Comparison of ENCODE assay signal across 25 cellular contexts in genomic region chr2:15907461-15908324, GRCh38. TPM values are rescaled to one million over a fixed set of nuclear protein-coding genes. Genes with fewer than 3 reads are reported as not detected.
"Had no signal": no experiment of that assay in that cellular context is flagged by ENCODE, and none has a peak within 500 bp of the region (broad histone marks: within the 10 kb centered on the region; RNA-seq: fewer than 3 reads in every experiment).

No MANE protein-coding gene starts in this region.

- H3K4me1 ChIP-seq: neural progenitor cell, parathyroid adenoma, right lobe of liver had no signal

- H2AFZ ChIP-seq: neural progenitor cell, parathyroid adenoma had no signal

- H3K27me3 ChIP-seq: neural progenitor cell, ovary, right lobe of liver, sigmoid colon, stomach, thyroid gland, tibial nerve, upper lobe of left lung, vagina had no signal

- H3K9ac ChIP-seq: neural progenitor cell, parathyroid adenoma had no signal

- H3K9me3 ChIP-seq: ovary, psoas muscle, right lobe of liver, sigmoid colon, stomach, thoracic aorta, thyroid gland, tibial nerve, upper lobe of left lung, vagina had no signal

- H3K4me3 ChIP-seq: neural progenitor cell, ovary, psoas muscle, right lobe of liver, sigmoid colon, stomach, thoracic aorta, thyroid gland, tibial nerve, upper lobe of left lung, vagina had no signal

- H3K36me3 ChIP-seq: neural progenitor cell, ovary, right lobe of liver, sigmoid colon, stomach, thoracic aorta, thyroid gland, tibial nerve, upper lobe of left lung, vagina had no signal

- DNase-seq: occipital lobe; ovary; posterior cingulate gyrus; psoas muscle; right cardiac atrium; right lobe of liver; sigmoid colon; small intestine; stimulated activated CD4-positive, alpha-beta T cell treated with anti-CD3 and anti-CD28 coated beads, Interleukin-15, amount 100 ng/mL, for 24 hours; stimulated activated CD4-positive, alpha-beta T cell treated with anti-CD3 and anti-CD28 coated beads, Interleukin-2, amount 100 ng/mL, for 24 hours; stimulated activated CD4-positive, alpha-beta T cell treated with anti-CD3 and anti-CD28 coated beads, Interleukin-2, amount 100 ng/mL, for 48 hours; stimulated activated CD4-positive, alpha-beta T cell treated with anti-CD3 and anti-CD28 coated beads, Interleukin-4, amount 100 ng/mL, for 24 hours; stimulated activated naive B cell treated with anti-CD40 and anti-IgM and Interleukin-4, amounts not matched to agents 10 μg/mL and 1 μg/mL and 100 μg/mL, for 72 hours; stimulated activated naive CD4-positive, alpha-beta T cell treated with Interleukin-2 at 50 U/mL for 16 hours; stomach; thyroid gland; upper lobe of left lung had no signal

- H3K27ac ChIP-seq: neural progenitor cell, ovary, parathyroid adenoma, psoas muscle, right lobe of liver, sigmoid colon, stomach, thoracic aorta, thyroid gland, tibial nerve, upper lobe of left lung, vagina had no signal

- H3K4me2 ChIP-seq: neural progenitor cell had no signal

- H3K79me2 ChIP-seq: parathyroid adenoma had no signal

RNA-seq across cellular contexts. Expression of gene MYCN, which starts 32.7 kb away (rescaled TPM):
- total RNA-seq: osteoblast, renal cortical epithelial cell, subcutaneous adipose tissue had no signal
